ENCODE assay signal across 8 cellular contexts in genomic region chr14:73058224-73058922, GRCh38. TPM values are rescaled to one million over a fixed set of nuclear protein-coding genes. Genes with fewer than 3 reads are reported as not detected.
A peak's percentile ranks its signal among the peaks of the same experiment; 100 is the strongest.
DNase-seq lines count a peak whose midpoint lies in the region; ATAC-seq, FAIRE-seq and TF ChIP-seq lines count a peak whose summit lies in the region.

Gene RBM25, plus strand, starts transcription at chr14:73058534. Its CDS starts 13,108 bp downstream, at chr14:73071642.

- DNase-seq in AG08396 (ENCODE audit: low spot score), result peak; percentile 95
- peak; percentile 99 for DNase-seq in NCI-H2227 (lab: John Stamatoyannopoulos, UW; ENCODE audit: unreplicated experiment)
- peak; percentile 98 for DNase-seq in WERI-Rb-1
- DNase-seq in bronchial epithelial cell (ENCODE audit: low read depth), result peak; percentile 97

- in situ Hi-C loops in GM18951 (cut with MboI; ENCODE audit: low sequenced_read_pairs, unreplicated experiment), result no loop called here

- ATAC-seq in HG03175 (IDR thresholded peaks at IDR 0.05; ENCODE audit: unreplicated experiment), result peak; percentile 91

- H3K9ac ChIP-seq in iPS-20b (ENCODE audit: low read depth, low read length), result peak within 1 kb of the TSS; percentile 96

- peak within 1 kb of the TSS; percentile 90 for H3K4me3 ChIP-seq in WERI-Rb-1 (ENCODE audit: low read depth, low read length)
- H3K4me3 ChIP-seq in bronchial epithelial cell (ENCODE audit: low read depth, low read length), result peak within 1 kb of the TSS; percentile 97
- peak within 1 kb of the TSS; percentile 100 for H3K4me3 ChIP-seq in iPS-20b (ENCODE audit: low read length)
- peak within 1 kb of the TSS; percentile 62 to 94 (median 83) for H3K4me3 ChIP-seq in skin epidermis

- no peaks in the 10 kb centered on the region for H3K27me3 ChIP-seq in WERI-Rb-1 (ENCODE audit: insufficient read depth, low read depth, severe bottlenecking)
- H3K27me3 ChIP-seq in bronchial epithelial cell (ENCODE audit: control insufficient read depth, insufficient read depth, low read length), result no peaks in the 10 kb centered on the region
- no peaks in the 10 kb centered on the region for H3K27me3 ChIP-seq in iPS-20b (ENCODE audit: insufficient read depth, low read length)

- H3K36me3 ChIP-seq in WERI-Rb-1 (peaks cover 38% of the 10 kb centered on the region), bronchial epithelial cell (ENCODE audit: control insufficient read depth, insufficient read depth, low read length) (peaks cover 2% of the 10 kb centered on the region), iPS-20b (ENCODE audit: insufficient read depth, low read depth, low read length) (peaks cover 9% of the 10 kb centered on the region; the same call in 1 of the 2 replicates)

- TF ChIP-seq POLR2A in GM18951 (IDR thresholded peaks at IDR 0.05; ENCODE audit: extremely low read depth, insufficient read depth, insufficient read length), result peak; percentile 98

- peak; percentile 40 for FAIRE-seq in bronchial epithelial cell (lab: Jason Lieb, UNC)

- peaks cover 4% of the 10 kb centered on the region; the same call in 1 of the 2 replicates for H3K4me1 ChIP-seq in iPS-20b (ENCODE audit: insufficient read depth, low read length)

- no peaks in the 10 kb centered on the region for H3K9me3 ChIP-seq in WERI-Rb-1 (ENCODE audit: severe bottlenecking)
- no peaks in the 10 kb centered on the region for H3K9me3 ChIP-seq in iPS-20b (ENCODE audit: insufficient read depth, low read depth, low read length)

- H3K27ac ChIP-seq in WERI-Rb-1, result peak within 1 kb of the TSS; percentile 95
- H3K27ac ChIP-seq in iPS-20b (ENCODE audit: low read length), result peak within 1 kb of the TSS; percentile 80
- peak within 1 kb of the TSS; percentile 80 to 99 (median 93) for H3K27ac ChIP-seq in skin epidermis

- no peak for TF ChIP-seq CTCF in WERI-Rb-1 (IDR thresholded peaks at IDR 0.05; ENCODE audit: low read depth, low read length)
- peak; percentile 1 for TF ChIP-seq CTCF in bronchial epithelial cell (IDR thresholded peaks at IDR 0.05; ENCODE audit: insufficient read depth, low read length, severe bottlenecking)

RNA-seq across cellular contexts. Expression of gene RBM25, which starts in this region (rescaled TPM):
- 20.5 and 31.2 TPM in 2 replicates for total RNA-seq in bronchial epithelial cell

Comparison
In these comparisons a context has a peak if more than half of its experiments do, and no peak if none do; other contexts are left out.
1. Peak in every context shown above with its lines: DNase-seq, ATAC-seq, H3K4me3 ChIP-seq and H3K27ac ChIP-seq.